ENCODE assay signal across 23 cellular contexts in the genomic region with DNA sequence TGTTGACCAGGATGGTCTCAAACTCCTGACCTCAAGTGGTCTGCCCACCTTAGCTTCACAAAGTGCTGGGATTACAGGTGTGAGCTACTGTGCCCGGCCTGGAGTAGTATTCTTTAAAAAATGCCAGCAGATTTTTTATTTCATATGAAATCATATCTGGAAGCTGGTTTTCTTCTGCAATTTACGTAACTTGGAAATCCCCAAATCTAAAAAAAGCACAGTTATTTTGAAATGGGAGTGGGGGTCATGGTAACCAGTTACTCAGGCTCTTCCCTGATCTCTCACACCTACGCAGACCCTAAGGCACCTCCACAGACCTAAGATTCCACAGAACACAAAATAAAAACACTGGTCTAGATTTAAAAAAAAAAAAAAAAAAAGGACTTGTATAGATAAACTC.
DNase-seq lines count a peak whose midpoint lies in the region; FAIRE-seq and TF ChIP-seq lines count a peak whose summit lies in the region.
"Had no signal": no experiment of that assay in that cellular context is flagged by ENCODE, and none has a peak within 500 bp of the region (broad histone marks: within the 10 kb centered on the region; RNA-seq: fewer than 3 reads in every experiment).

No MANE protein-coding gene starts in this region.

- peak overlapping the region in 6 of 11 experiments; percentile 2 to 65 (median 32); a peak in 7 of 22 replicates for H3K4me2 ChIP-seq in BLaER1 treated with 17β-estradiol and CSF1 and Interleukin-3, amounts not matched to agents 10 nM and 100 nM
- H3K4me2 ChIP-seq: BLaER1, KMS-11 had no signal

- no peaks in the 10 kb centered on the region; a peak in 1 of 22 replicates for H3K9me3 ChIP-seq in BLaER1 treated with 17β-estradiol and CSF1 and Interleukin-3, amounts not matched to agents 10 nM and 100 nM (replicated peaks in 1 of 11)
- no peaks in the 10 kb centered on the region for H3K9me3 ChIP-seq in transverse colon
- H3K9me3 ChIP-seq: BLaER1 had no signal

- H3K9ac ChIP-seq in BLaER1 treated with 17β-estradiol and CSF1 and Interleukin-3, amounts not matched to agents 10 nM and 100 nM, result no peak overlapping the region
- H3K9ac ChIP-seq: BLaER1, KMS-11 had no signal

- no peak for FAIRE-seq in bronchial epithelial cell (lab: Jason Lieb, UNC)
- FAIRE-seq: GM12892 had no signal

- peaks cover 0 to 33% (median 0%) of the 10 kb centered on the region in 10 experiments; a peak in 6 of 20 replicates for H3K4me1 ChIP-seq in BLaER1 treated with 17β-estradiol and CSF1 and Interleukin-3, amounts not matched to agents 10 nM and 100 nM
- no peaks in the 10 kb centered on the region for H3K4me1 ChIP-seq in transverse colon
- H3K4me1 ChIP-seq: BLaER1 had no signal

- intact Hi-C loops in transverse colon (cut with DNase I; ENCODE audit: low total_unique reads), result no loop called here

- no peak for TF ChIP-seq POLR2A in transverse colon (IDR thresholded peaks at IDR 0.05)

- DNase-seq in GM10266 (ENCODE audit: extremely low spot score) (peak; percentile 25), GM20000 (ENCODE audit: low spot score) (peak; percentile 28), bronchial epithelial cell (ENCODE audit: low read depth) (peak; percentile 21), Ammon's horn (ENCODE audit: low spot score) (no peak), substantia nigra (lab: John Stamatoyannopoulos, UW) (no peak), SHP77 (lab: John Stamatoyannopoulos, UW) (no peak), transverse colon (no peak)
- DNase-seq: CD8-positive, alpha-beta T cell; DMS79 treated with DMSO at 0.1 percent for 48 hours; NCI-H1092; NCI-H1417 treated with DMSO at 0.1 percent for 48 hours; NCI-H1694 treated with DMSO at 0.1 percent for 48 hours; NCI-H2081; NCI-H2227 treated with DMSO at 0.1 percent for 48 hours; NCI-H526 treated with DMSO at 0.1 percent for 48 hours; Right ventricle myocardium superior; RPMI8226; T-cell had no signal

- no peak for TF ChIP-seq EP300 in transverse colon (IDR thresholded peaks at IDR 0.05; ENCODE audit: low read depth)

- no peak for TF ChIP-seq CTCF in GM10266 (IDR thresholded peaks at IDR 0.05; ENCODE audit: control insufficient read depth, insufficient read depth, low read depth, missing control alignments)
- TF ChIP-seq CTCF in GM20000 (IDR thresholded peaks at IDR 0.05; ENCODE audit: extremely low read depth, missing control alignments), result no peak
- no peak for TF ChIP-seq CTCF in bronchial epithelial cell (IDR thresholded peaks at IDR 0.05; ENCODE audit: insufficient read depth, low read length, severe bottlenecking)
- no peak for TF ChIP-seq CTCF in transverse colon (IDR thresholded peaks at IDR 0.05)

- H4K20me1 ChIP-seq in BLaER1 treated with 17β-estradiol and CSF1 and Interleukin-3, amounts not matched to agents 10 nM and 100 nM, result no peaks in the 10 kb centered on the region
- H4K20me1 ChIP-seq: BLaER1 had no signal

- in situ Hi-C loops in transverse colon (cut with MboI; ENCODE audit: low pct_ligation_motif_present in 1 of 4, low pct_unique_long_range_greater_than_20kb in 1 of 4, low sequenced_read_pairs in 3 of 4), result no loop called here

- no peaks in the 10 kb centered on the region for H3K27me3 ChIP-seq in BLaER1 treated with 17β-estradiol and CSF1 and Interleukin-3, amounts not matched to agents 10 nM and 100 nM
- H3K27me3 ChIP-seq in bronchial epithelial cell (ENCODE audit: control insufficient read depth, insufficient read depth, low read length) (no peaks in the 10 kb centered on the region), transverse colon (no peaks in the 10 kb centered on the region)
- H3K27me3 ChIP-seq: BLaER1 had no signal

- no peak overlapping the region for H3K4me3 ChIP-seq in BLaER1 treated with 17β-estradiol and CSF1 and Interleukin-3, amounts not matched to agents 10 nM and 100 nM
- H3K4me3 ChIP-seq in bronchial epithelial cell (ENCODE audit: low read depth, low read length) (no peak overlapping the region), transverse colon (no peak overlapping the region)
- H3K4me3 ChIP-seq: BLaER1 had no signal

- 75 to 94% methylated on average over 2 to 3 of the region's 3 CpGs for WGBS in transverse colon (ENCODE audit: low coverage in 1 of 2), 2 donors

- no peaks in the 10 kb centered on the region for H3K36me3 ChIP-seq in BLaER1 treated with 17β-estradiol and CSF1 and Interleukin-3, amounts not matched to agents 10 nM and 100 nM
- H3K36me3 ChIP-seq in bronchial epithelial cell (ENCODE audit: control insufficient read depth, insufficient read depth, low read length) (no peaks in the 10 kb centered on the region), transverse colon (no peaks in the 10 kb centered on the region)
- H3K36me3 ChIP-seq: BLaER1 had no signal

- peak overlapping the region in 4 of 11 experiments; percentile 27 to 53 (median 38); a peak in 5 of 22 replicates for H3K27ac ChIP-seq in BLaER1 treated with 17β-estradiol and CSF1 and Interleukin-3, amounts not matched to agents 10 nM and 100 nM
- no peak overlapping the region for H3K27ac ChIP-seq in substantia nigra (ENCODE audit: low read depth, low read length, poor library complexity, severe bottlenecking)
- no peak overlapping the region for H3K27ac ChIP-seq in transverse colon
- H3K27ac ChIP-seq: BLaER1, HL-60, KMS-11 had no signal

Comparison
In these comparisons a context has a peak if more than half of its experiments do, and no peak if none do; other contexts are left out.
1. DNase-seq: peak in GM10266 (single experiment), GM20000 (single experiment) and bronchial epithelial cell (single experiment); none in Ammon's horn (single experiment), substantia nigra (0 of 49), SHP77 (0 of 2) and transverse colon (single experiment).